ENCODE assay signal across 5 cellular contexts in genomic region chr3:68032219-68032618, GRCh38.
"Had no signal": no experiment of that assay in that cellular context is flagged by ENCODE, and none has a peak within 500 bp of the region (broad histone marks: within the 10 kb centered on the region; RNA-seq: fewer than 3 reads in every experiment).

No MANE protein-coding gene starts in this region.

- H3K4me3 ChIP-seq: GM23338, K562 had no signal

- H3K27ac Mint-ChIP-seq: GM23338 had no signal

- H3K4me2 ChIP-seq: GM23338 had no signal

- H3K9me3 Mint-ChIP-seq: GM23338 had no signal

- DNase-seq: H7, HCEC 1CT, IMR-90 had no signal

- H3K4me1 Mint-ChIP-seq: GM23338 had no signal

- H2AFZ ChIP-seq: GM23338 had no signal

- H3K4me3 Mint-ChIP-seq: GM23338 had no signal

- ATAC-seq: GM23338, K562 had no signal
